1 cellular context compared by ENCODE assay signal in the genomic region with DNA sequence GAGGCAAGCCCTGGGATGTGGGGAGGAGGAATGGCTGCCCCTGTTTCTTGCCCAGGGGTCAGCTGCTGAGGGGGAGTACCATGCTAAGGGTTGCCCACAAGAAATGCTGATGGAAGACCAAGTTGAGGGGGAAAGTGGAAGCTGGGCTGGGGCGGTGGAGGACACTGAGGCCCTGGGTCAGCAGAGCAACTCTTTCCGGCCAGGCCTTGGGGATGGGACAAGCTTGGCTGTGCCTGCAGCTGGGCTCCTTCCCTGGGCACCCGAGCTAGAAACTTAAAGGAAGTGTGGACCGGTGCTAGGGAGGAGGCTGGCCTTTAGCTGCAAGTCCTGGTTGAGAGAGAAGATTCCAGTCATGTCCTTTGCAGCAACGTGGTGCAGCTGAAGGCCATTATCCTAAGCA.
TF ChIP-seq lines count a peak whose summit lies in the region.

No MANE protein-coding gene starts in this region.

TF ChIP-seq in IMR-90, 13 proteins besides CTCF, POLR2A, EP300 and RAD21 (continued from another document):
- TF ChIP-seq RCOR1 (IDR thresholded peaks at IDR 0.05; ENCODE audit: insufficient replicate concordance, low read length) (no peak), RFX5 (IDR thresholded peaks at IDR 0.05; ENCODE audit: low read depth, low read length) (no peak), CEBPB (IDR thresholded peaks at IDR 0.05; ENCODE audit: low read depth, low read length) (no peak), MXI1 (IDR thresholded peaks at IDR 0.05; ENCODE audit: borderline replicate concordance, low read depth, low read length) (no peak), FOS (IDR thresholded peaks at IDR 0.05; ENCODE audit: low read depth, low read length) (no peak), BHLHE40 (IDR thresholded peaks at IDR 0.05; ENCODE audit: low read depth, low read length) (no peak)
TF ChIP-seq in IMR-90: peak in this region for 0.
